ENCODE assay signal across 1 cellular context in genomic region chr9:109956811-109957440, GRCh38.
TF ChIP-seq lines count a peak whose summit lies in the region.

No MANE protein-coding gene starts in this region.

TF ChIP-seq in GM23338, 12 proteins besides CTCF, POLR2A, EP300 and RAD21 (continued from another document):
- TF ChIP-seq, protein P1, sequence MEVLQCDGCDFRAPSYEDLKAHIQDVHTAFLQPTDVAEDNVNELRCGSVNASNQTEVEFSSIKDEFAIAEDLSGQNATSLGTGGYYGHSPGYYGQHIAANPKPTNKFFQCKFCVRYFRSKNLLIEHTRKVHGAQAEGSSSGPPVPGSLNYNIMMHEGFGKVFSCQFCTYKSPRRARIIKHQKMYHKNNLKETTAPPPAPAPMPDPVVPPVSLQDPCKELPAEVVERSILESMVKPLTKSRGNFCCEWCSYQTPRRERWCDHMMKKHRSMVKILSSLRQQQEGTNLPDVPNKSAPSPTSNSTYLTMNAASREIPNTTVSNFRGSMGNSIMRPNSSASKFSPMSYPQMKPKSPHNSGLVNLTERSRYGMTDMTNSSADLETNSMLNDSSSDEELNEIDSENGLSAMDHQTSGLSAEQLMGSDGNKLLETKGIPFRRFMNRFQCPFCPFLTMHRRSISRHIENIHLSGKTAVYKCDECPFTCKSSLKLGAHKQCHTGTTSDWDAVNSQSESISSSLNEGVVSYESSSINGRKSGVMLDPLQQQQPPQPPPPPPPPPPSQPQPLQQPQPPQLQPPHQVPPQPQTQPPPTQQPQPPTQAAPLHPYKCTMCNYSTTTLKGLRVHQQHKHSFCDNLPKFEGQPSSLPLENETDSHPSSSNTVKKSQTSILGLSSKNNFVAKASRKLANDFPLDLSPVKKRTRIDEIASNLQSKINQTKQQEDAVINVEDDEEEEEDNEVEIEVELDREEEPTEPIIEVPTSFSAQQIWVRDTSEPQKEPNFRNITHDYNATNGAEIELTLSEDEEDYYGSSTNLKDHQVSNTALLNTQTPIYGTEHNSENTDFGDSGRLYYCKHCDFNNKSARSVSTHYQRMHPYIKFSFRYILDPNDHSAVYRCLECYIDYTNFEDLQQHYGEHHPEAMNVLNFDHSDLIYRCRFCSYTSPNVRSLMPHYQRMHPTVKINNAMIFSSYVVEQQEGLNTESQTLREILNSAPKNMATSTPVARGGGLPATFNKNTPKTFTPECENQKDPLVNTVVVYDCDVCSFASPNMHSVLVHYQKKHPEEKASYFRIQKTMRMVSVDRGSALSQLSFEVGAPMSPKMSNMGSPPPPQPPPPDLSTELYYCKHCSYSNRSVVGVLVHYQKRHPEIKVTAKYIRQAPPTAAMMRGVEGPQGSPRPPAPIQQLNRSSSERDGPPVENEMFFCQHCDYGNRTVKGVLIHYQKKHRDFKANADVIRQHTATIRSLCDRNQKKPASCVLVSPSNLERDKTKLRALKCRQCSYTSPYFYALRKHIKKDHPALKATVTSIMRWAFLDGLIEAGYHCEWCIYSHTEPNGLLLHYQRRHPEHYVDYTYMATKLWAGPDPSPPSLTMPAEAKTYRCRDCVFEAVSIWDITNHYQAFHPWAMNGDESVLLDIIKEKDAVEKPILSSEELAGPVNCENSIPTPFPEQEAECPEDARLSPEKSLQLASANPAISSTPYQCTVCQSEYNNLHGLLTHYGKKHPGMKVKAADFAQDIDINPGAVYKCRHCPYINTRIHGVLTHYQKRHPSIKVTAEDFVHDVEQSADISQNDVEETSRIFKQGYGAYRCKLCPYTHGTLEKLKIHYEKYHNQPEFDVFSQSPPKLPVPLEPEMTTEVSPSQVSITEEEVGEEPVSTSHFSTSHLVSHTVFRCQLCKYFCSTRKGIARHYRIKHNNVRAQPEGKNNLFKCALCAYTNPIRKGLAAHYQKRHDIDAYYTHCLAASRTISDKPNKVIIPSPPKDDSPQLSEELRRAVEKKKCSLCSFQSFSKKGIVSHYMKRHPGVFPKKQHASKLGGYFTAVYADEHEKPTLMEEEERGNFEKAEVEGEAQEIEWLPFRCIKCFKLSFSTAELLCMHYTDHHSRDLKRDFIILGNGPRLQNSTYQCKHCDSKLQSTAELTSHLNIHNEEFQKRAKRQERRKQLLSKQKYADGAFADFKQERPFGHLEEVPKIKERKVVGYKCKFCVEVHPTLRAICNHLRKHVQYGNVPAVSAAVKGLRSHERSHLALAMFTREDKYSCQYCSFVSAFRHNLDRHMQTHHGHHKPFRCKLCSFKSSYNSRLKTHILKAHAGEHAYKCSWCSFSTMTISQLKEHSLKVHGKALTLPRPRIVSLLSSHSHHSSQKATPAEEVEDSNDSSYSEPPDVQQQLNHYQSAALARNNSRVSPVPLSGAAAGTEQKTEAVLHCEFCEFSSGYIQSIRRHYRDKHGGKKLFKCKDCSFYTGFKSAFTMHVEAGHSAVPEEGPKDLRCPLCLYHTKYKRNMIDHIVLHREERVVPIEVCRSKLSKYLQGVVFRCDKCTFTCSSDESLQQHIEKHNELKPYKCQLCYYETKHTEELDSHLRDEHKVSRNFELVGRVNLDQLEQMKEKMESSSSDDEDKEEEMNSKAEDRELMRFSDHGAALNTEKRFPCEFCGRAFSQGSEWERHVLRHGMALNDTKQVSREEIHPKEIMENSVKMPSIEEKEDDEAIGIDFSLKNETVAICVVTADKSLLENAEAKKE (CRISPR knock-in tag; IDR thresholded peaks at IDR 0.05): no peak
- TF ChIP-seq CREB1 (CRISPR knock-in tag; IDR thresholded peaks at IDR 0.05; ENCODE audit: low read depth) (no peak), ZNF114 (CRISPR knock-in tag; IDR thresholded peaks at IDR 0.05) (no peak), JUNB (IDR thresholded peaks at IDR 0.05; ENCODE audit: unreplicated experiment) (no peak), ZNF331 (CRISPR knock-in tag; IDR thresholded peaks at IDR 0.05; ENCODE audit: low read depth) (no peak)
